Comparison of ENCODE assay signal across 1 cellular context in the genomic region with DNA sequence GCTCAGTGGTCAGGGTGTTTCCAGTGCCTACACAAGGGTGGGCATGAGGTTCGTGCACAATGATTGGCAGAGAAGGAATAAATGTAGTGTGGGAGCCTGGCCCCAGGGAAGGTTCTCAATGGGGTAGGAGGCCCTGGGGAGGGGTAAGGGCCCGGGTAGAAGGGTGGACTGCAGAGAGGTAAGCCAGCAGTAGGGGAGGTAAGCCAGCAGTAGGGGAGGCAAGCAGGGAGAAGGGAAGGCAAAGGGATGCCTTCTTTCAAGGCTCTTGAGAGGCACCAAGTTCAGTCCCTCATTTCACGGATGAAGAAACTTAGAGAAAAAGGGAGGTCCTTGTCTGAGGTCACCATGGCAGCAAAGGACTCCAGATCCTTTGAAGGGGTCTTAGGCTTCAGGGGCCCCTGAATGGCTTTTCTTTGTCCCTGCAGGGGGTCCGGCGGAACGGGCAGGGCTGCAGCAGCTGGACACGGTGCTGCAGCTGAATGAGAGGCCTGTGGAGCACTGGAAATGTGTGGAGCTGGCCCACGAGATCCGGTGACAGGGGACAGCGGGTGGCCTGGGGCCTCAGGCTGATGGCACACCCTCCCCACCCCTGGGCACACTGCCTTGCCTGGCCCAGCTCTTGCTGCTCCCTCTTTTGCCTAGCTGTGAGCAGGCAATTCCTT.
TF ChIP-seq lines count a peak whose summit lies in the region.

No MANE protein-coding gene starts in this region.

TF ChIP-seq in endothelial cell of umbilical vein, 7 proteins besides CTCF, POLR2A, EP300 and RAD21 (continued from another document):
- TF ChIP-seq FOS (IDR thresholded peaks at IDR 0.05; ENCODE audit: borderline replicate concordance, insufficient read depth, low read length): no peak
- no peak for TF ChIP-seq MYC (IDR thresholded peaks at IDR 0.05; ENCODE audit: low read depth, low read length)
- TF ChIP-seq EZH2 (IDR thresholded peaks at IDR 0.05; ENCODE audit: borderline replicate concordance, low read depth, low read length, severe bottlenecking): no peak
- no peak for TF ChIP-seq JUN (IDR thresholded peaks at IDR 0.05; ENCODE audit: borderline replicate concordance, insufficient read depth, insufficient read length, low read depth)
